ENCODE assay signal across 27 cellular contexts in genomic region chr16:14366447-14366846, GRCh38.
"Had no signal": no experiment of that assay in that cellular context is flagged by ENCODE, and none has a peak within 500 bp of the region (broad histone marks: within the 10 kb centered on the region; RNA-seq: fewer than 3 reads in every experiment).

No MANE protein-coding gene starts in this region.

- H3K9me3 Mint-ChIP-seq: dendritic cell treated with granulocyte-macrophage colony-stimulating factor and Interleukin-4, amounts not matched to agents 40 ng/mL and 50 ng/mL, for 4 days; effector memory CD8-positive, alpha-beta T cell; endodermal cell; mesothelial cell of epicardium had no signal

- H3K36me3 ChIP-seq: colonic mucosa, esophagus squamous epithelium, gastrocnemius medialis, heart right ventricle, left lung, lower lobe of right lung had no signal

- H3K4me1 Mint-ChIP-seq: endodermal cell had no signal

- ATAC-seq: effector memory CD8-positive, alpha-beta T cell; esophagus mucosa; gastrocnemius medialis; heart right ventricle; left cardiac atrium; left lung; left ventricle myocardium superior; lower lobe of right lung; mucosa of descending colon had no signal

- H3K27ac Mint-ChIP-seq: dendritic cell treated with granulocyte-macrophage colony-stimulating factor and Interleukin-4, amounts not matched to agents 40 ng/mL and 50 ng/mL, for 4 days; effector memory CD8-positive, alpha-beta T cell; endodermal cell; mesothelial cell of epicardium had no signal

- H3K4me3 Mint-ChIP-seq: dendritic cell treated with granulocyte-macrophage colony-stimulating factor and Interleukin-4, amounts not matched to agents 40 ng/mL and 50 ng/mL, for 4 days; effector memory CD8-positive, alpha-beta T cell; endodermal cell; mesothelial cell of epicardium had no signal

- DNase-seq: colonic mucosa; cortex of kidney; effector CD8-positive, alpha-beta T cell; effector memory CD8-positive, alpha-beta T cell; endodermal cell; erythroblast; esophagus squamous epithelium; foreskin fibroblast; foreskin melanocyte; gastrocnemius medialis; glutamatergic neuron; head of caudate nucleus; heart right ventricle; hippocampal formation; left cardiac atrium; left ventricle myocardium superior; lower lobe of right lung; mesenchymal stem cell; mucosa of descending colon had no signal

- H3K36me3 Mint-ChIP-seq: mesothelial cell of epicardium had no signal

- H3K27me3 ChIP-seq: colonic mucosa, esophagus squamous epithelium, gastrocnemius medialis, heart right ventricle had no signal

- H3K27ac ChIP-seq: colonic mucosa, epithelial cell of prostate, esophagus squamous epithelium, heart right ventricle, left lung, lower lobe of right lung had no signal

- H3K4me3 ChIP-seq: colonic mucosa, esophagus squamous epithelium, gastrocnemius medialis, heart right ventricle, left lung, lower lobe of right lung, mucosa of descending colon had no signal

- FAIRE-seq: endometrium, islet of Langerhans, keratinocyte had no signal

- H3K4me1 ChIP-seq: colonic mucosa, left lung had no signal

- H3K9me3 ChIP-seq: colonic mucosa, esophagus squamous epithelium, gastrocnemius medialis, heart right ventricle, left lung, lower lobe of right lung, mucosa of descending colon had no signal
